Comparison of ENCODE assay signal across 8 cellular contexts in genomic region chr16:50265260-50265659, GRCh38. TPM values are rescaled to one million over a fixed set of nuclear protein-coding genes. Genes with fewer than 3 reads are reported as not detected.
DNase-seq lines count a peak whose midpoint lies in the region; ATAC-seq and TF ChIP-seq lines count a peak whose summit lies in the region.

No MANE protein-coding gene starts in this region.

- peak overlapping the region; percentile 91 for H3K4me3 Mint-ChIP-seq in activated naive CD4-positive, alpha-beta T cell treated with anti-CD3 and anti-CD28 coated beads, Interleukin-2, amount 50 U/mL, for 24 hours
- peak overlapping the region; percentile 26 to 90 (median 70) for H3K4me3 Mint-ChIP-seq in naive B cell

- DNase-seq in BJ (ENCODE audit: low read depth) (no peak), NCI-H524 (lab: John Stamatoyannopoulos, UW) (peak; percentile 82 to 83), naive B cell (no peak), cerebellum (ENCODE audit: low spot score) (no peak), HAP-1 (ENCODE audit: low spot score in 2 of 2) (no peak)

- H3K4me1 ChIP-seq in HAP-1: no peaks in the 10 kb centered on the region; the same call in 1 of the 2 replicates

- TF ChIP-seq CTCF in BJ (IDR thresholded peaks at IDR 0.05; ENCODE audit: insufficient read depth, low read depth, low read length): 0 out of 2 replicates have a peak, but pooled peaks have one; percentile 14

- H3K9me3 ChIP-seq in HAP-1: no peaks in the 10 kb centered on the region

- H3K27me3 ChIP-seq in BJ (ENCODE audit: control insufficient read depth, insufficient read depth, low read length) (0 out of 2 replicates have a peak, but pooled peaks cover 1% of the 10 kb centered on the region), HAP-1 (ENCODE audit: low read depth) (no peaks in the 10 kb centered on the region)

- H3K4me3 ChIP-seq in BJ (ENCODE audit: low read depth, low read length) (no peak overlapping the region), HAP-1 (no peak overlapping the region)

- POLR2A ChIA-PET in BJ (lab: Charles Lee): no interaction called here

- peak overlapping the region; percentile 86 for H3K27ac Mint-ChIP-seq in activated naive CD4-positive, alpha-beta T cell treated with anti-CD3 and anti-CD28 coated beads, Interleukin-2, amount 50 U/mL, for 24 hours
- peak overlapping the region; percentile 16 to 94 (median 83) for H3K27ac Mint-ChIP-seq in naive B cell

- H3K4me1 Mint-ChIP-seq in activated naive CD4-positive, alpha-beta T cell treated with anti-CD3 and anti-CD28 coated beads, Interleukin-2, amount 50 U/mL, for 24 hours: peaks cover 62% of the 10 kb centered on the region
- peaks cover 40 to 65% (median 61%) of the 10 kb centered on the region in 3 donors for H3K4me1 Mint-ChIP-seq in naive B cell

- H3K27me3 Mint-ChIP-seq in activated naive CD4-positive, alpha-beta T cell treated with anti-CD3 and anti-CD28 coated beads, Interleukin-2, amount 50 U/mL, for 24 hours: no peaks in the 10 kb centered on the region
- peaks cover 0 to 12% (median 11%) of the 10 kb centered on the region in 3 donors for H3K27me3 Mint-ChIP-seq in naive B cell

- no peaks in the 10 kb centered on the region for H3K36me3 ChIP-seq in BJ (ENCODE audit: control insufficient read depth, insufficient read depth, low read length)
- H3K36me3 ChIP-seq in HAP-1 (replicated peaks): 0 out of 2 replicates have a peak, but pooled peaks cover 5% of the 10 kb centered on the region

- CTCF ChIA-PET in BJ (lab: Yijun Ruan, JAX): interaction anchor here (1.1 kb wide), 1 partner anchor 19 kb away, joined by 4 read pairs; no protein-coding TSS in a partner anchor

- no peaks in the 10 kb centered on the region for H3K9me3 Mint-ChIP-seq in activated naive CD4-positive, alpha-beta T cell treated with anti-CD3 and anti-CD28 coated beads, Interleukin-2, amount 50 U/mL, for 24 hours
- peaks cover 0 to 3% (median 0%) of the 10 kb centered on the region in 7 donors for H3K9me3 Mint-ChIP-seq in naive B cell

- in situ Hi-C loops in HAP-1 (cut with MboI; ENCODE audit: low sequenced_read_pairs): no loop called here

- H3K36me3 Mint-ChIP-seq in activated naive CD4-positive, alpha-beta T cell treated with anti-CD3 and anti-CD28 coated beads, Interleukin-2, amount 50 U/mL, for 24 hours: no peaks in the 10 kb centered on the region
- H3K36me3 Mint-ChIP-seq in naive B cell: peaks cover 0 to 4% of the 10 kb centered on the region in 2 donors

- ATAC-seq in GM18517 (IDR thresholded peaks at IDR 0.05; ENCODE audit: unreplicated experiment) (peak; percentile 42), naive B cell (ENCODE audit: low read depth in 2 of 2) (peak; percentile 38 to 63), HG03175 (IDR thresholded peaks at IDR 0.05; ENCODE audit: unreplicated experiment) (no peak)

RNA-seq across cellular contexts. Expression of gene ADCY7, which starts 1.1 kb away (rescaled TPM):
- polyA plus RNA-seq in BJ (2011; rRNA removed) (5.3 and 13.2 TPM in 2 replicates), naive B cell (ENCODE audit: low read depth in 6 of 6) (10 to 100 TPM; 23.0 to 42.8 (median 35.9) TPM)
- 10.9 and 12.1 TPM in 2 replicates for polyA minus RNA-seq in BJ (2011; rRNA and poly(A)+ RNA removed)
- total RNA-seq in cerebellum: 6.4 TPM

Comparison
In these comparisons a context has a peak if more than half of its experiments do, and no peak if none do; other contexts are left out.
1. DNase-seq: peak in NCI-H524 (2 of 2); none in BJ (single experiment), naive B cell (single experiment), cerebellum (single experiment) and HAP-1 (0 of 2).